In the genomic region with DNA sequence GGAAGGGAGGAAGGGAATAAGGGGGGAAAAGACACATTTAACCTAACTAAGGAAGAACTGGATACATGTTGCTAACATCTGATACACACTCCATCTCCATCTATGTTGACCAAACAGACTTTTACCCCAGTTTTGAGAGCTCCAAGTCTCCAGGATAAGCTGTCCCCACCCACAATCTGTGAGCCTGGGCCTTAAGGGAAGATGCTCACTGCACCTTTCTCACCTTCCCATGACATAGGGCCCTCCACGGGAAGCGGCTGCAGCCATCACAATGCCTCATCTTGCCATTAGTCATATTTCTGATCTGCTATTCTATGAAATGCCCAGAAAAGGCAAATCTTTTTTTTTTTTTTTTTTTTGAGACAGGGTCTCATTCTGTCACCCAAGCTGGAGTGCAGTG, we compare ENCODE assay signal across 27 cellular contexts.
DNase-seq lines count a peak whose midpoint lies in the region; ATAC-seq, FAIRE-seq and TF ChIP-seq lines count a peak whose summit lies in the region.
"Had no signal": no experiment of that assay in that cellular context is flagged by ENCODE, and none has a peak within 500 bp of the region (broad histone marks: within the 10 kb centered on the region; RNA-seq: fewer than 3 reads in every experiment).

No MANE protein-coding gene starts in this region.

- H3K18ac ChIP-seq in IMR-90 (ENCODE audit: low read depth, low read length), result no peak overlapping the region
- H3K18ac ChIP-seq in mesendoderm (ENCODE audit: low read length), result no peak overlapping the region

- no peak overlapping the region for H3K14ac ChIP-seq in IMR-90 (replicated peaks; ENCODE audit: low read depth, low read length)

- in situ Hi-C loops in IMR-90 (cut with MboI; ENCODE audit: low sequenced_read_pairs), result no loop called here

- POLR2A ChIA-PET in IMR-90 (lab: Charles Lee; ENCODE audit: unreplicated experiment) (no interaction called here), endothelial cell of umbilical vein (lab: Charles Lee) (no interaction called here)

- dilution Hi-C loops in IMR-90 (cut with HindIII; ENCODE audit: low sequenced_read_pairs, unreplicated experiment), result no loop called here
- dilution Hi-C loops in endothelial cell of umbilical vein (cut with MboI; ENCODE audit: extremely low pct_ligation_motif_present, low sequenced_read_pairs), result no loop called here

- no peak overlapping the region for H3K4me3 ChIP-seq in IMR-90 (ENCODE audit: insufficient read depth, low read depth, low read length)
- no peak overlapping the region for H3K4me3 ChIP-seq in endothelial cell of umbilical vein (replicated peaks in 1 of 3; ENCODE audit: insufficient read depth in 1 of 3, low read depth in 1 of 3, low read length in 3 of 3)
- H3K4me3 ChIP-seq in mesendoderm (ENCODE audit: low read length), result no peak overlapping the region
- no peak overlapping the region for H3K4me3 ChIP-seq in vagina
- H3K4me3 ChIP-seq: BLaER1, GM12878, K562, SK-N-MC had no signal

- WGBS in IMR-90 (ENCODE audit: extremely low coverage in 2 of 2, insufficient read length in 1 of 2), 2 experiments, result no CpG with 5 or more reads among the region's 2 CpGs
- no CpG with 5 or more reads among the region's 2 CpGs for WGBS in mesendoderm (ENCODE audit: extremely low coverage, insufficient coverage, low lambda C conversion rate)

- H3K56ac ChIP-seq in IMR-90 (ENCODE audit: extremely low read depth, insufficient read depth, low read length) (no peak overlapping the region), mesendoderm (ENCODE audit: low read length) (peak overlapping the region; percentile 42)

- intact Hi-C loops in IMR-90 (cut with micrococcal nuclease), result no loop called here
- intact Hi-C loops in endothelial cell of umbilical vein (cut with micrococcal nuclease), result loop anchor here (5.0 kb wide), 1 partner anchor 103 kb away; no protein-coding TSS in a partner anchor
- intact Hi-C loops in vagina (cut with DNase I), result no loop called here

- H3K36me3 ChIP-seq in IMR-90 (ENCODE audit: control insufficient read depth, insufficient read depth, low read length), result no peaks in the 10 kb centered on the region
- no peaks in the 10 kb centered on the region for H3K36me3 ChIP-seq in endothelial cell of umbilical vein (ENCODE audit: control insufficient read depth in 2 of 2, extremely low read depth in 1 of 2, insufficient read depth in 2 of 2, low read length in 2 of 2)
- H3K36me3 ChIP-seq in mesendoderm (ENCODE audit: control insufficient read depth, insufficient read depth, low read length), result no peaks in the 10 kb centered on the region
- no peaks in the 10 kb centered on the region for H3K36me3 ChIP-seq in vagina
- H3K36me3 ChIP-seq: BLaER1 had no signal

- H2AK5ac ChIP-seq in IMR-90 (ENCODE audit: low read depth, low read length) (no peak overlapping the region), mesendoderm (ENCODE audit: low read length) (no peak overlapping the region)

- CTCF ChIA-PET in IMR-90 (lab: Yijun Ruan, JAX), result no interaction called here
- CTCF ChIA-PET in endothelial cell of umbilical vein (lab: Charles Lee), result interaction anchor here (0.7 to 1.3 kb wide), 4 partner anchors 38 to 228 kb away, joined by 3 to 4 read pairs (median 3); no protein-coding TSS in a partner anchor

- H2BK20ac ChIP-seq in IMR-90 (ENCODE audit: low read depth, low read length), result no peak overlapping the region

- no peak overlapping the region for H4K5ac ChIP-seq in IMR-90 (ENCODE audit: low read depth, low read length)
- H4K5ac ChIP-seq in mesendoderm (ENCODE audit: low read length), result no peak overlapping the region

- H2BK5ac ChIP-seq in IMR-90 (ENCODE audit: low read depth, low read length, poor library complexity, severe bottlenecking), result no peak overlapping the region
- H2BK5ac ChIP-seq in mesendoderm (ENCODE audit: low read length), result no peak overlapping the region

- BruUV-seq in IMR-90 (replicated peaks; lab: Mats Ljungman, UMichigan) (no TSS peak), endothelial cell of umbilical vein (replicated peaks; lab: Mats Ljungman, UMichigan) (no TSS peak)

- H3K4me2 ChIP-seq in IMR-90 (ENCODE audit: low read depth, low read length) (no peak overlapping the region), endothelial cell of umbilical vein (ENCODE audit: insufficient read depth, low read length) (no peak overlapping the region), mesendoderm (ENCODE audit: low read length) (no peak overlapping the region)
- H3K4me2 ChIP-seq: BLaER1 had no signal

- H2AK9ac ChIP-seq in IMR-90 (replicated peaks; ENCODE audit: low read depth, low read length, poor library complexity), result peak overlapping the region; percentile 3

- no peaks in the 10 kb centered on the region for H3K9me3 ChIP-seq in IMR-90 (ENCODE audit: control insufficient read depth, insufficient read depth, low read length)
- no peaks in the 10 kb centered on the region for H3K9me3 ChIP-seq in endothelial cell of umbilical vein (replicated peaks; ENCODE audit: control insufficient read depth, insufficient read depth, low read length)
- no peaks in the 10 kb centered on the region for H3K9me3 ChIP-seq in vagina
- H3K9me3 ChIP-seq: BLaER1 had no signal

- H3K4ac ChIP-seq in IMR-90 (ENCODE audit: low read depth, low read length), result no peak overlapping the region
- H3K4ac ChIP-seq in mesendoderm (ENCODE audit: low read depth, low read length), result no peak overlapping the region

- no peak overlapping the region for H2BK120ac ChIP-seq in IMR-90 (ENCODE audit: low read depth, low read length)
- H2BK120ac ChIP-seq in mesendoderm (ENCODE audit: low read depth, low read length), result no peak overlapping the region

- H3K79me2 ChIP-seq in endothelial cell of umbilical vein (ENCODE audit: control insufficient read depth, insufficient read depth, low read length) (no peaks in the 10 kb centered on the region), mesendoderm (ENCODE audit: control insufficient read depth, insufficient read depth, low read length) (no peaks in the 10 kb centered on the region)

- no peaks in the 10 kb centered on the region for H3K79me1 ChIP-seq in IMR-90 (ENCODE audit: low read depth in 1 of 2, low read length in 2 of 2)
- H3K79me1 ChIP-seq in mesendoderm (ENCODE audit: low read length), result no peaks in the 10 kb centered on the region

- H3K27ac ChIP-seq in IMR-90 (ENCODE audit: insufficient read depth, low read length) (no peak overlapping the region), endothelial cell of umbilical vein (ENCODE audit: insufficient read depth, low read depth, low read length) (peak overlapping the region; percentile 6), mesendoderm (ENCODE audit: low read depth, low read length) (no peak overlapping the region), vagina (no peak overlapping the region)
- H3K27ac ChIP-seq: BLaER1, SK-N-MC had no signal

- no peaks in the 10 kb centered on the region for H3K4me1 ChIP-seq in IMR-90 (ENCODE audit: control insufficient read depth, insufficient read depth, low read length)
- peaks cover 37% of the 10 kb centered on the region for H3K4me1 ChIP-seq in endothelial cell of umbilical vein (ENCODE audit: control insufficient read depth, extremely low read depth, insufficient read depth, low read length)
- no peaks in the 10 kb centered on the region for H3K4me1 ChIP-seq in mesendoderm (ENCODE audit: control insufficient read depth, low read depth, low read length)
- H3K4me1 ChIP-seq in vagina, result no peaks in the 10 kb centered on the region

- H3K9me1 ChIP-seq in IMR-90 (ENCODE audit: insufficient read depth, low read length), result no peaks in the 10 kb centered on the region
- H3K9me1 ChIP-seq in endothelial cell of umbilical vein (replicated peaks; ENCODE audit: control insufficient read depth, extremely low read depth, insufficient read depth, low read length), result no peaks in the 10 kb centered on the region

- H2AFZ ChIP-seq in IMR-90 (replicated peaks; ENCODE audit: low read length, poor library complexity), result no peak overlapping the region
- H2AFZ ChIP-seq in endothelial cell of umbilical vein (ENCODE audit: low read depth, low read length), result no peak overlapping the region

- H3K27me3 ChIP-seq in IMR-90 (ENCODE audit: control insufficient read depth, insufficient read depth, low read length) (no peaks in the 10 kb centered on the region), endothelial cell of umbilical vein (ENCODE audit: control insufficient read depth in 2 of 2, insufficient read depth in 2 of 2, low read length in 2 of 2) (no peaks in the 10 kb centered on the region), mesendoderm (ENCODE audit: insufficient read depth, low read length, poor library complexity) (no peaks in the 10 kb centered on the region), vagina (no peaks in the 10 kb centered on the region)
- H3K27me3 ChIP-seq: BLaER1 had no signal

- H3K9ac ChIP-seq in IMR-90 (ENCODE audit: low read depth, low read length) (no peak overlapping the region), endothelial cell of umbilical vein (replicated peaks; ENCODE audit: extremely low read depth, insufficient read depth, low read length) (no peak overlapping the region), mesendoderm (ENCODE audit: low read length) (no peak overlapping the region)
- H3K9ac ChIP-seq: BLaER1 had no signal

- H4K91ac ChIP-seq in IMR-90 (ENCODE audit: insufficient read depth, low read depth, low read length), result no peak overlapping the region

- TF ChIP-seq POLR2A in IMR-90 (IDR thresholded peaks at IDR 0.05; ENCODE audit: low read depth, low read length) (no peak), endothelial cell of umbilical vein (IDR thresholded peaks at IDR 0.05; ENCODE audit: low read depth, low read length) (no peak), vagina (IDR thresholded peaks at IDR 0.05) (no peak)

- no peak overlapping the region for H2BK15ac ChIP-seq in IMR-90 (ENCODE audit: low read depth, low read length)
- H2BK15ac ChIP-seq in mesendoderm (replicated peaks; ENCODE audit: low read depth), result no peak overlapping the region

- H4K8ac ChIP-seq in IMR-90 (ENCODE audit: low read depth in 2 of 2, low read length in 2 of 2) (no peak overlapping the region), mesendoderm (ENCODE audit: low read depth, low read length) (no peak overlapping the region)

- ATAC-seq in IMR-90 (ENCODE audit: low read depth), result no peak
- ATAC-seq in HG03135 (IDR thresholded peaks at IDR 0.05; ENCODE audit: unreplicated experiment), result no peak
- ATAC-seq: GM12878, HepG2, K562, Panc1 had no signal

- no peaks in the 10 kb centered on the region for H4K20me1 ChIP-seq in IMR-90 (ENCODE audit: insufficient read depth, low read length)
- no peaks in the 10 kb centered on the region for H4K20me1 ChIP-seq in endothelial cell of umbilical vein (replicated peaks; ENCODE audit: control insufficient read depth, extremely low read depth, insufficient read depth, low read length)
- H4K20me1 ChIP-seq: BLaER1 had no signal

- TF ChIP-seq RAD21 in IMR-90 (IDR thresholded peaks at IDR 0.05; ENCODE audit: low read length), result no peak

- no peak for TF ChIP-seq CTCF in IMR-90 (conservative IDR thresholded peaks at IDR 0.05; ENCODE audit: low read depth, low read length)
- no peak for TF ChIP-seq CTCF in endothelial cell of umbilical vein (IDR thresholded peaks at IDR 0.05; ENCODE audit: extremely low read depth in 1 of 2, insufficient read depth in 1 of 2, low read depth in 1 of 2, low read length in 2 of 2)
- TF ChIP-seq CTCF in vagina (IDR thresholded peaks at IDR 0.05), result no peak

- no peak for FAIRE-seq in endothelial cell of umbilical vein (lab: Jason Lieb, UNC)
- FAIRE-seq: A204.1, GM12878, H1, HepG2, K562 had no signal

- peak; percentile 14 for DNase-seq in Daoy (ENCODE audit: low read depth)
- no peak for DNase-seq in IMR-90
- peak; percentile 53 for DNase-seq in endothelial cell of umbilical vein (ENCODE audit: low read depth, low spot score)
- DNase-seq in mesendoderm, result no peak
- no peak for DNase-seq in EL
- DNase-seq in vagina (ENCODE audit: extremely low spot score in 2 of 2), result no peak
- no peak for DNase-seq in DMS79 treated with DMSO at 0.1 percent for 48 hours (lab: John Stamatoyannopoulos, UW)
- DNase-seq: CD4-positive, CD25-positive, alpha-beta regulatory T cell; DMS153; GDM1; HCEC 1CT; MM.1S; NCI-H1694; NCI-H2081; NCI-H226; NCI-H510A; NCI-H69; SIG-M5 had no signal

- H3K23ac ChIP-seq in IMR-90 (ENCODE audit: low read depth, low read length) (no peak overlapping the region), mesendoderm (ENCODE audit: low read length) (no peak overlapping the region)

Comparison
In these comparisons a context has a peak if more than half of its experiments do, and no peak if none do; other contexts are left out.
1. DNase-seq: peak in Daoy (single experiment) and endothelial cell of umbilical vein (single experiment); none in IMR-90 (single experiment), mesendoderm (single experiment), EL (single experiment), vagina (0 of 2) and DMS79 treated with DMSO at 0.1 percent for 48 hours (single experiment).